In the genomic region with DNA sequence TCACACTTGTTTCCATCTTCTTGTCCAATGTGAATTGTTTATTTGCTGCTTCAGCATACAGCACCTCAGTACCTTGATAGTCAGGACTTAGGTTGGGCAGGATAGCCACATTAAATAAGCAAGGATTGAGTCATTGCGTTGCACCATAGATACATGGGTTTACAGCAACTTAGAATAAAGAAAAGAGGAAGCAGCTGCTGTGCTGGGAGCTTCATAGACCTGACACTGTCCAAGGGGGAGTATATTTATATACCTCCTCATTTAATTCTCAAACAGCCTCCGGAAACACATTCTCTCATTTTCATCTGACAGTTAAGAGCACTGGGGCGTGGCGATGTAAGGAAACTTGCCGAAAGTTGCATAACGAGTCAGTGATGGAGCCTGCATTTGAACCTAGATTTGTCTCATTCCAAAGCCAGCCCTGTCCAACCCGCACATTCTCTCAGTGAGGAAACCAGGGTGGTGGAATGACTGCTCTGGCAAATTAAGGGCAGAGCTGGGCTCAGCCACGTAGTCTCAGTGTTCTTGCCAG, we compare ENCODE assay signal across 8 cellular contexts. TPM values are rescaled to one million over a fixed set of nuclear protein-coding genes. Genes with fewer than 3 reads are reported as not detected.
DNase-seq lines count a peak whose midpoint lies in the region; ATAC-seq, FAIRE-seq and TF ChIP-seq lines count a peak whose summit lies in the region.

No MANE protein-coding gene starts in this region.

- no peaks in the 10 kb centered on the region for H3K4me1 ChIP-seq in small intestine (ENCODE audit: control insufficient read depth in 2 of 2, insufficient read depth in 1 of 2, low read depth in 1 of 2, low read length in 1 of 2)

- no peak overlapping the region for H3K4me3 ChIP-seq in small intestine (ENCODE audit: low read depth in 1 of 2, low read length in 2 of 2)
- no peak overlapping the region for H3K4me3 ChIP-seq in dorsolateral prefrontal cortex

- intact Hi-C loops in dorsolateral prefrontal cortex (cut with DNase I), result no loop called here

- ATAC-seq in GM18517 (IDR thresholded peaks at IDR 0.05; ENCODE audit: unreplicated experiment) (peak; percentile 76), HG02610 (IDR thresholded peaks at IDR 0.05; ENCODE audit: unreplicated experiment) (peak; percentile 59)

- H3K4me1 Mint-ChIP-seq in activated naive CD8-positive, alpha-beta T cell treated with anti-CD3 and anti-CD28 coated beads for 36 hours, result peaks cover 84% of the 10 kb centered on the region

- peaks cover 4% of the 10 kb centered on the region for H3K9me3 Mint-ChIP-seq in activated naive CD8-positive, alpha-beta T cell treated with anti-CD3 and anti-CD28 coated beads for 36 hours

- H3K27ac ChIP-seq in small intestine (ENCODE audit: low read depth in 1 of 2, low read length in 1 of 2), result peak overlapping the region; percentile 5 to 84
- peak overlapping the region in 1 of 59 donors; percentile 18 for H3K27ac ChIP-seq in dorsolateral prefrontal cortex

- H3K27ac Mint-ChIP-seq in activated naive CD8-positive, alpha-beta T cell treated with anti-CD3 and anti-CD28 coated beads for 36 hours, result peak overlapping the region; percentile 86

- FAIRE-seq in small intestine (lab: Jason Lieb, UNC), result no peak

- DNase-seq in NCI-H460 (ENCODE audit: extremely low read depth, low read depth) (peak; percentile 8), small intestine (peak; percentile 11), SHP77 treated with DMSO at 0.1 percent for 48 hours (lab: John Stamatoyannopoulos, UW) (no peak), amniotic stem cell (lab: John Stamatoyannopoulos, UW) (no peak), dorsolateral prefrontal cortex (no peak)
- DNase-seq in activated naive CD8-positive, alpha-beta T cell treated with anti-CD3 and anti-CD28 coated beads for 36 hours, result no peak

- no peak for TF ChIP-seq CTCF in dorsolateral prefrontal cortex (IDR thresholded peaks at IDR 0.05 in 54 of 56, conservative IDR thresholded peaks at IDR 0.05 in 2 of 56; ENCODE audit: low read depth in 1 of 56, partially characterized antibody in 56 of 56)

- H3K9me3 ChIP-seq in small intestine (ENCODE audit: control insufficient read depth, low read depth), result no peaks in the 10 kb centered on the region

- peak overlapping the region; percentile 61 for H3K4me3 Mint-ChIP-seq in activated naive CD8-positive, alpha-beta T cell treated with anti-CD3 and anti-CD28 coated beads for 36 hours

- H3K36me3 Mint-ChIP-seq in activated naive CD8-positive, alpha-beta T cell treated with anti-CD3 and anti-CD28 coated beads for 36 hours, result peaks cover 20% of the 10 kb centered on the region

- no peaks in the 10 kb centered on the region for H3K36me3 ChIP-seq in small intestine (ENCODE audit: control insufficient read depth in 2 of 2, insufficient read depth in 2 of 2, low read length in 2 of 2)

- 69 to 76% (median 73%) methylated on average over 8 of the region's 8 CpGs for WGBS in small intestine, 3 donors

- H3K27me3 Mint-ChIP-seq in activated naive CD8-positive, alpha-beta T cell treated with anti-CD3 and anti-CD28 coated beads for 36 hours, result no peaks in the 10 kb centered on the region

- H3K27me3 ChIP-seq in small intestine (ENCODE audit: control insufficient read depth in 2 of 2, insufficient read depth in 2 of 2, low read length in 2 of 2) (no peaks in the 10 kb centered on the region), dorsolateral prefrontal cortex (no peaks in the 10 kb centered on the region)

RNA-seq across cellular contexts. Expression of a gene that starts 42.2 kb away (rescaled TPM):
- total RNA-seq in NCI-H460 (2014; rRNA removed; shearing (Covaris generic)), result 10.1 and 10.4 TPM in 2 replicates
- polyA plus RNA-seq in NCI-H460 (2014; cell fraction: nucleus; rRNA removed), result 6.1 and 26.7 TPM in 2 replicates
- 10 to 100 TPM; 28.2 to 30.6 TPM for total RNA-seq in activated naive CD8-positive, alpha-beta T cell treated with anti-CD3 and anti-CD28 coated beads for 36 hours
- 1 to 10 TPM in 1 of 3 donors, under 1 TPM in 2; 0.89 to 1.1 (median 0.95) TPM for polyA plus RNA-seq in small intestine
- total RNA-seq in dorsolateral prefrontal cortex, result 10 to 100 TPM in 119 of 120 experiments, 1 to 10 TPM in 1; 5.9 to 36.7 (median 18.6) TPM

Comparison
In these comparisons a context has a peak if more than half of its experiments do, and no peak if none do; other contexts are left out.
1. DNase-seq: peak in NCI-H460 (single experiment) and small intestine (single experiment); none in activated naive CD8-positive, alpha-beta T cell treated with anti-CD3 and anti-CD28 coated beads for 36 hours (single experiment), SHP77 treated with DMSO at 0.1 percent for 48 hours (single experiment), amniotic stem cell (single experiment) and dorsolateral prefrontal cortex (0 of 10).